ENCODE assay signal across 37 cellular contexts in the genomic region with DNA sequence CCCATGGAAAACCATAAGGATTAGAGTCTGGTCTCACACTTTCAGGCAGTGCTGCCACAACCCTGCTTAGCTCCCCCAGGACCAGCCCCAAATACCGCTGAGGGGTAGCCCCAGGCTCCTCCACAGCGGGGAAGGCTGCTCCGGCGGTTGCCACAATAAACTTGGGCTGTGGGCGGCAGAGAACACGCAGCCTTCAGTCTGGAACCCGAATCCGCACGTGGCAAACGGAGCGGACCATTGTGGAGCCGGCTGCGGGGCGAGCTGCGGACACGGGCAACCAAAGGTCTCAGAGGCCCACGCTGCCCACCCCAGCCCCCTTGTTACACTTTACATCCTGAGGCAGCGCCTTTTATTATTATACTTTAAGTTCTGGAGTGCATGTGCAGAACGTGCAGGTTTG. TPM values are rescaled to one million over a fixed set of nuclear protein-coding genes. Genes with fewer than 3 reads are reported as not detected.
DNase-seq lines count a peak whose midpoint lies in the region; ATAC-seq, FAIRE-seq and TF ChIP-seq lines count a peak whose summit lies in the region.
"Had no signal": no experiment of that assay in that cellular context is flagged by ENCODE, and none has a peak within 500 bp of the region (broad histone marks: within the 10 kb centered on the region; RNA-seq: fewer than 3 reads in every experiment).

No MANE protein-coding gene starts in this region.

- FAIRE-seq in H1 (lab: Jason Lieb, UNC) (no peak), kidney (lab: Jason Lieb, UNC) (no peak)
- FAIRE-seq: A204.1, A549, D721Med had no signal

- H3K27me3 ChIP-seq in H1 (replicated peaks in 1 of 4; ENCODE audit: control insufficient read depth in 3 of 4, extremely low read depth in 1 of 4, insufficient read depth in 3 of 4, low read length in 3 of 4) (no peaks in the 10 kb centered on the region), neuronal stem cell (ENCODE audit: control insufficient read depth in 3 of 3, insufficient read depth in 3 of 3, low read depth in 1 of 3, low read length in 3 of 3) (no peaks in the 10 kb centered on the region), aorta (ENCODE audit: control insufficient read depth in 1 of 2, insufficient read depth in 2 of 2, low read length in 1 of 2) (no peaks in the 10 kb centered on the region), brain microvascular endothelial cell (replicated peaks) (no peaks in the 10 kb centered on the region), neural progenitor cell (no peaks in the 10 kb centered on the region)
- H3K27me3 ChIP-seq: BE2C; BLaER1; BLaER1 treated with 17β-estradiol and CSF1 and Interleukin-3, amounts not matched to agents 10 nM and 100 nM had no signal

- H2BK15ac ChIP-seq in H1 (ENCODE audit: low read length) (no peak overlapping the region), neuronal stem cell (ENCODE audit: low read length) (no peak overlapping the region)

- no peak for TF ChIP-seq RAD21 in H1 (IDR thresholded peaks at IDR 0.05 in 1 of 2, conservative IDR thresholded peaks at IDR 0.05 in 1 of 2; ENCODE audit: low read depth in 2 of 2, low read length in 2 of 2)

- TF ChIP-seq EP300 in H1 (IDR thresholded peaks at IDR 0.05; ENCODE audit: borderline replicate concordance in 1 of 2, low read depth in 2 of 2, low read length in 2 of 2), result no peak

- POLR2A ChIA-PET in WTC11 (lab: Charles Lee), result no interaction called here
- POLR2A ChIA-PET in H1 (lab: Charles Lee; ENCODE audit: partially characterized antibody), result no interaction called here

- no peak overlapping the region for H3K27ac Mint-ChIP-seq in WTC11
- no peak overlapping the region for H3K27ac Mint-ChIP-seq in neural progenitor cell
- H3K27ac Mint-ChIP-seq: B cell; CD14-positive monocyte; CD4-positive, alpha-beta memory T cell; CD4-positive, alpha-beta T cell; CD4-positive, CD25-positive, alpha-beta regulatory T cell; CD8-positive, alpha-beta memory T cell; CD8-positive, alpha-beta T cell had no signal

- H3K23ac ChIP-seq in H1 (ENCODE audit: insufficient read length), result no peak overlapping the region
- H3K23ac ChIP-seq in neuronal stem cell (ENCODE audit: low read depth, low read length, poor library complexity), result peak overlapping the region; percentile 43

- no peak overlapping the region for H3K4me3 Mint-ChIP-seq in WTC11
- no peak overlapping the region for H3K4me3 Mint-ChIP-seq in neural progenitor cell
- H3K4me3 Mint-ChIP-seq: B cell; CD4-positive, alpha-beta memory T cell; CD4-positive, alpha-beta T cell; CD4-positive, CD25-positive, alpha-beta regulatory T cell; CD8-positive, alpha-beta memory T cell; CD8-positive, alpha-beta T cell had no signal

- H3K9me3 Mint-ChIP-seq in WTC11 (peaks cover 3% of the 10 kb centered on the region; the same call in 1 of the 2 replicates), neural progenitor cell (no peaks in the 10 kb centered on the region)
- H3K9me3 Mint-ChIP-seq: CD4-positive, alpha-beta memory T cell; CD4-positive, alpha-beta T cell; CD8-positive, alpha-beta memory T cell; CD8-positive, alpha-beta T cell had no signal

- H2AK5ac ChIP-seq in H1 (ENCODE audit: low read depth, low read length) (no peak overlapping the region), neuronal stem cell (ENCODE audit: low read depth, low read length) (no peak overlapping the region)

- H3K27ac ChIP-seq in H1 (ENCODE audit: low read depth, low read length), result no peak overlapping the region
- H3K27ac ChIP-seq in neuronal stem cell (replicated peaks; ENCODE audit: low read length), result no peak overlapping the region
- H3K27ac ChIP-seq in aorta (ENCODE audit: low read depth in 1 of 2, low read length in 2 of 2), result no peak overlapping the region
- no peak overlapping the region for H3K27ac ChIP-seq in kidney (ENCODE audit: low read depth in 2 of 2, low read length in 2 of 2)
- H3K27ac ChIP-seq in brain microvascular endothelial cell, result no peak overlapping the region
- H3K27ac ChIP-seq in neural progenitor cell, result no peak overlapping the region
- H3K27ac ChIP-seq: 22Rv1; A549; BLaER1; BLaER1 treated with 17β-estradiol and CSF1 and Interleukin-3, amounts not matched to agents 10 nM and 100 nM; C4-2B had no signal

- H2BK5ac ChIP-seq in H1 (ENCODE audit: low read depth, low read length), result no peak overlapping the region
- H2BK5ac ChIP-seq in neuronal stem cell (ENCODE audit: low read length), result no peak overlapping the region

- TF ChIP-seq POLR2A in H1 (IDR thresholded peaks at IDR 0.05; ENCODE audit: control extremely low read depth in 1 of 2, low read depth in 2 of 2, low read length in 2 of 2), result no peak

- ATAC-seq in WTC11 (peak; percentile 46; the same call in 1 of the 2 replicates), aorta (ENCODE audit: low FRiP score) (peak; percentile 19), HG02840 (IDR thresholded peaks at IDR 0.05; ENCODE audit: low FRiP score, unreplicated experiment) (no peak)
- ATAC-seq: A549; CD8-positive, alpha-beta T cell had no signal

- H3K9me3 ChIP-seq in H1 (ENCODE audit: insufficient read depth in 2 of 2, low read depth in 1 of 2, low read length in 1 of 2), result no peaks in the 10 kb centered on the region
- H3K9me3 ChIP-seq in neuronal stem cell (replicated peaks in 1 of 2; ENCODE audit: control insufficient read depth in 2 of 2, insufficient read depth in 1 of 2, low read depth in 1 of 2, low read length in 2 of 2), result no peaks in the 10 kb centered on the region
- H3K9me3 ChIP-seq in aorta (ENCODE audit: control insufficient read depth, low read length), result no peaks in the 10 kb centered on the region
- no peaks in the 10 kb centered on the region for H3K9me3 ChIP-seq in kidney (ENCODE audit: control insufficient read depth in 1 of 2, low read length in 2 of 2)
- no peaks in the 10 kb centered on the region for H3K9me3 ChIP-seq in neural progenitor cell (ENCODE audit: low read depth)
- H3K9me3 ChIP-seq: A549, BE2C, BLaER1, Caco-2 had no signal

- H3K4me2 ChIP-seq in H1 (ENCODE audit: insufficient read depth in 1 of 2, low read depth in 2 of 2, low read length in 2 of 2), result no peak overlapping the region
- H3K4me2 ChIP-seq in neuronal stem cell (ENCODE audit: insufficient read depth, low read length, poor library complexity, severe bottlenecking), result no peak overlapping the region
- no peak overlapping the region for H3K4me2 ChIP-seq in neural progenitor cell
- H3K4me2 ChIP-seq: A549; BLaER1; BLaER1 treated with 17β-estradiol and CSF1 and Interleukin-3, amounts not matched to agents 10 nM and 100 nM had no signal

- H4K91ac ChIP-seq in H1 (replicated peaks; ENCODE audit: insufficient read length, low read length) (no peak overlapping the region), neuronal stem cell (ENCODE audit: low read depth, low read length, poor library complexity) (no peak overlapping the region)

- H3K27me3 Mint-ChIP-seq in WTC11 (ENCODE audit: low read depth) (peaks cover 11% of the 10 kb centered on the region), neural progenitor cell (ENCODE audit: insufficient read depth, low read depth) (peaks cover 3% of the 10 kb centered on the region)

- H3K36me3 ChIP-seq in H1 (ENCODE audit: control insufficient read depth in 2 of 4, insufficient read depth in 4 of 4, low read length in 3 of 4) (no peaks in the 10 kb centered on the region), neuronal stem cell (replicated peaks in 1 of 2; ENCODE audit: control insufficient read depth in 2 of 2, insufficient read depth in 2 of 2, low read length in 2 of 2) (no peaks in the 10 kb centered on the region), aorta (ENCODE audit: control insufficient read depth in 1 of 2, insufficient read depth in 2 of 2, low read length in 1 of 2) (no peaks in the 10 kb centered on the region), kidney (ENCODE audit: control insufficient read depth in 1 of 2, insufficient read depth in 2 of 2, low read length in 2 of 2) (no peaks in the 10 kb centered on the region), brain microvascular endothelial cell (replicated peaks) (no peaks in the 10 kb centered on the region), neural progenitor cell (no peaks in the 10 kb centered on the region)
- H3K36me3 ChIP-seq: BE2C; BLaER1; BLaER1 treated with 17β-estradiol and CSF1 and Interleukin-3, amounts not matched to agents 10 nM and 100 nM had no signal

- DNase-seq in WTC11 (ENCODE audit: low spot score) (no peak), H1 (ENCODE audit: low read depth in 1 of 2, low spot score in 2 of 2) (no peak), neuronal stem cell (ENCODE audit: low spot score) (no peak), aorta (no peak), kidney (no peak), brain microvascular endothelial cell (no peak), neural progenitor cell (ENCODE audit: low spot score) (no peak)
- DNase-seq: 8988T; ACHN; AML-193; BE2C; C1 segment of cervical spinal cord; Caco-2; Calu3; CD4-positive, alpha-beta memory T cell; CD4-positive, alpha-beta T cell; CD4-positive, CD25-positive, alpha-beta regulatory T cell; CD8-positive, alpha-beta memory T cell; CD8-positive, alpha-beta T cell; COR-L47; DMS 273 treated with DMSO at 0.1 percent for 48 hours; DMS153; DMS53; DMS79; DMS79 treated with DMSO at 0.1 percent for 48 hours; DND-41; EL had no signal

- H3F3A ChIP-seq in neural progenitor cell (ENCODE audit: low read depth), result no peaks in the 10 kb centered on the region

- peak overlapping the region; percentile 12 for H3K56ac ChIP-seq in H1 (replicated peaks; ENCODE audit: insufficient read length, low read depth, low read length)

- H2BK120ac ChIP-seq in H1 (replicated peaks; ENCODE audit: low read depth, low read length) (no peak overlapping the region), neuronal stem cell (ENCODE audit: low read depth, low read length) (no peak overlapping the region)

- H3K4ac ChIP-seq in H1 (replicated peaks; ENCODE audit: insufficient read length, low read depth, low read length) (no peak overlapping the region), neuronal stem cell (ENCODE audit: low read length) (no peak overlapping the region)

- H3K79me1 ChIP-seq in H1 (ENCODE audit: low read depth, low read length) (no peaks in the 10 kb centered on the region), neuronal stem cell (ENCODE audit: low read depth, low read length) (no peaks in the 10 kb centered on the region)

- no peaks in the 10 kb centered on the region for H3K36me3 Mint-ChIP-seq in WTC11
- H3K36me3 Mint-ChIP-seq in neural progenitor cell, result no peaks in the 10 kb centered on the region
- H3K36me3 Mint-ChIP-seq: CD4-positive, alpha-beta memory T cell; CD4-positive, CD25-positive, alpha-beta regulatory T cell; CD8-positive, alpha-beta memory T cell; CD8-positive, alpha-beta T cell had no signal

- H3K79me2 ChIP-seq in H1 (ENCODE audit: control insufficient read depth in 1 of 2, insufficient read depth in 2 of 2, low read length in 2 of 2), result no peaks in the 10 kb centered on the region
- no peaks in the 10 kb centered on the region for H3K79me2 ChIP-seq in neural progenitor cell (ENCODE audit: low read depth)

- no peak overlapping the region for H2BK12ac ChIP-seq in H1 (ENCODE audit: low read depth, low read length)
- no peak overlapping the region for H2BK12ac ChIP-seq in neuronal stem cell (ENCODE audit: low read length)

- no peak for TF ChIP-seq CTCF in WTC11 (IDR thresholded peaks at IDR 0.05)
- TF ChIP-seq CTCF in H1 (IDR thresholded peaks at IDR 0.05; ENCODE audit: control extremely low read depth in 1 of 3, insufficient read depth in 1 of 3, low read depth in 1 of 3, low read length in 3 of 3), result no peak
- TF ChIP-seq CTCF in kidney (IDR thresholded peaks at IDR 0.05; ENCODE audit: borderline replicate concordance, extremely low read depth, insufficient read depth), result no peak
- no peak for TF ChIP-seq CTCF in brain microvascular endothelial cell (IDR thresholded peaks at IDR 0.05; ENCODE audit: low read depth, low read length, missing control alignments)
- TF ChIP-seq CTCF in neural progenitor cell (IDR thresholded peaks at IDR 0.05), result no peak

- H3K4me1 Mint-ChIP-seq in WTC11, result no peaks in the 10 kb centered on the region
- no peaks in the 10 kb centered on the region for H3K4me1 Mint-ChIP-seq in neural progenitor cell
- H3K4me1 Mint-ChIP-seq: B cell; CD4-positive, alpha-beta memory T cell; CD4-positive, CD25-positive, alpha-beta regulatory T cell; CD8-positive, alpha-beta memory T cell had no signal

- H3K4me3 ChIP-seq in H1 (ENCODE audit: extremely low read depth in 1 of 4, insufficient read depth in 2 of 4, low read depth in 3 of 4, low read length in 4 of 4) (no peak overlapping the region), neuronal stem cell (ENCODE audit: low read length in 2 of 2) (no peak overlapping the region), aorta (ENCODE audit: low read length in 2 of 2) (no peak overlapping the region), kidney (ENCODE audit: low read length in 2 of 2) (no peak overlapping the region), brain microvascular endothelial cell (ENCODE audit: low read depth, low read length) (no peak overlapping the region), neural progenitor cell (no peak overlapping the region)
- H3K4me3 ChIP-seq: A549; BLaER1; BLaER1 treated with 17β-estradiol and CSF1 and Interleukin-3, amounts not matched to agents 10 nM and 100 nM had no signal

- no peak overlapping the region for H3K9ac ChIP-seq in H1 (replicated peaks in 1 of 4; ENCODE audit: extremely low read depth in 1 of 4, low read depth in 3 of 4, low read length in 3 of 4)
- H3K9ac ChIP-seq in neuronal stem cell (ENCODE audit: low read depth, low read length, poor library complexity), result no peak overlapping the region
- no peak overlapping the region for H3K9ac ChIP-seq in kidney (ENCODE audit: low read length in 2 of 2)
- no peak overlapping the region for H3K9ac ChIP-seq in neural progenitor cell
- H3K9ac ChIP-seq: BLaER1; BLaER1 treated with 17β-estradiol and CSF1 and Interleukin-3, amounts not matched to agents 10 nM and 100 nM had no signal

- H3K4me1 ChIP-seq in H1 (replicated peaks in 1 of 4; ENCODE audit: control insufficient read depth in 3 of 4, insufficient read depth in 4 of 4, low read length in 3 of 4) (no peaks in the 10 kb centered on the region), neuronal stem cell (ENCODE audit: control insufficient read depth in 2 of 2, insufficient read depth in 1 of 2, low read depth in 1 of 2, low read length in 2 of 2) (no peaks in the 10 kb centered on the region), aorta (ENCODE audit: control insufficient read depth in 1 of 2, insufficient read depth in 2 of 2, low read length in 2 of 2) (no peaks in the 10 kb centered on the region), kidney (ENCODE audit: control insufficient read depth in 1 of 2, insufficient read depth in 1 of 2, low read depth in 1 of 2, low read length in 2 of 2) (no peaks in the 10 kb centered on the region), neural progenitor cell (no peaks in the 10 kb centered on the region)
- H3K4me1 ChIP-seq: A549, BE2C, Caco-2 had no signal

- H2BK20ac ChIP-seq in H1 (ENCODE audit: low read length), result no peak overlapping the region

- H3K18ac ChIP-seq in H1 (ENCODE audit: extremely low read depth, low read length), result no peak overlapping the region
- H3K18ac ChIP-seq in neuronal stem cell (ENCODE audit: low read length), result peak overlapping the region; percentile 64

- no peak overlapping the region for H3K14ac ChIP-seq in H1 (ENCODE audit: insufficient read length)
- H3K14ac ChIP-seq in neuronal stem cell (ENCODE audit: low read length), result no peak overlapping the region

- H3K23me2 ChIP-seq in H1 (ENCODE audit: low read depth, low read length), result no peaks in the 10 kb centered on the region

- intact Hi-C loops in aorta (cut with DNase I) (no loop called here), kidney (cut with DNase I) (no loop called here)

- no peak overlapping the region for H4K5ac ChIP-seq in H1 (ENCODE audit: insufficient read length, low read depth, low read length)

- H2AFZ ChIP-seq in H1 (ENCODE audit: low read length) (no peak overlapping the region), neuronal stem cell (ENCODE audit: low read length) (no peak overlapping the region), neural progenitor cell (replicated peaks) (no peak overlapping the region)

- CTCF ChIA-PET in WTC11 (lab: Charles Lee), result no interaction called here
- CTCF ChIA-PET in H1 (lab: Charles Lee; ENCODE audit: partially characterized antibody), result interaction anchor here (0.8 to 1.5 kb wide), 2 partner anchors 64 to 277 kb away, joined by 3 read pairs; no protein-coding TSS in a partner anchor

- WGBS in H1 (ENCODE audit: extremely low coverage in 1 of 2, insufficient coverage in 1 of 2, insufficient read length in 1 of 2, insufficient replicate concordance in 2 of 2, low coverage in 1 of 2, low lambda C conversion rate in 2 of 2, missing lambda C conversion rate in 1 of 2), 2 experiments, result 97% methylated on average over 19 of the region's 19 CpGs; no CpG with 5 or more reads in 1 of the 2 experiments
- no CpG with 5 or more reads among the region's 19 CpGs for WGBS in neuronal stem cell (ENCODE audit: extremely low coverage in 2 of 2, insufficient read length in 2 of 2, insufficient replicate concordance in 1 of 2), 2 donors
- 92 to 94% methylated on average over 19 of the region's 19 CpGs for WGBS in aorta, 2 donors

- in situ Hi-C loops in brain microvascular endothelial cell (cut with HindIII; ENCODE audit: low pct_ligation_motif_present, low sequenced_read_pairs), result no loop called here

- no peak overlapping the region for H4K8ac ChIP-seq in H1 (ENCODE audit: extremely low read depth, insufficient read depth, low read length)
- H4K8ac ChIP-seq in neuronal stem cell (ENCODE audit: low read depth, low read length), result no peak overlapping the region

- H4K20me1 ChIP-seq in H1 (replicated peaks in 1 of 2; ENCODE audit: control insufficient read depth in 1 of 2, insufficient read depth in 2 of 2, low read length in 2 of 2), result no peaks in the 10 kb centered on the region
- no peaks in the 10 kb centered on the region for H4K20me1 ChIP-seq in neural progenitor cell (ENCODE audit: low read depth)
- H4K20me1 ChIP-seq: BLaER1; BLaER1 treated with 17β-estradiol and CSF1 and Interleukin-3, amounts not matched to agents 10 nM and 100 nM had no signal

RNA-seq across cellular contexts. Expression of a gene that starts 37.3 kb away (rescaled TPM):
- total RNA-seq in WTC11 (2021) (21.5 to 23.1 TPM (median 21.5 TPM) in 3 replicates), aorta (10 to 100 TPM; 23.2 to 26.7 TPM), kidney (16.1 TPM), neural progenitor cell (ENCODE audit: low replicate concordance) (64.2 and 107 TPM in 2 replicates)
- total RNA-seq in H1 (2021; fragmentation: NEBNext Ultra II Directional; extraction: Animal tissue kit (Norgen Biotek cat#: 25700)), result 16.2 and 17.5 TPM in 2 replicates
- polyA plus RNA-seq in H1 (2011; rRNA removed) (4.5 and 7.2 TPM in 2 replicates), aorta (1 to 10 TPM; 5.5 to 9.6 TPM), kidney (ENCODE audit: insufficient read depth, low read depth, low replicate concordance) (5.6 TPM)
- polyA plus RNA-seq in H1 (2011; cell fraction: cytosol; rRNA removed), result 8.9 TPM
- 7.3 TPM for polyA plus RNA-seq in H1 (2011; cell fraction: nucleus; rRNA removed)
- 8.6 to 15.7 TPM (median 11.5 TPM) in 4 replicates for polyA plus RNA-seq in H1 (2012, experiment 1 of 2)
- 0.70 TPM for polyA plus RNA-seq in H1 (2012, experiment 2 of 2)
- 11.7 TPM for polyA plus RNA-seq in H1 (2013, experiment 1 of 2)
- polyA plus RNA-seq in H1 (2013, experiment 2 of 2), result 10.5 TPM
- polyA minus RNA-seq in H1 (2011; rRNA and poly(A)+ RNA removed), result 16.4 and 26.1 TPM in 2 replicates
- polyA minus RNA-seq in H1 (2011; cell fraction: cytosol; rRNA and poly(A)+ RNA removed), result 7.0 TPM
- polyA minus RNA-seq in H1 (2011; cell fraction: nucleus; rRNA and poly(A)+ RNA removed), result 38.5 TPM
- polyA plus RNA-seq in neuronal stem cell (2013, experiment 1 of 2), result 30.6 TPM
- 32.0 TPM for polyA plus RNA-seq in neuronal stem cell (2013, experiment 2 of 2)
